Comparison of ENCODE assay signal across 27 cellular contexts in genomic region chr9:82376677-82377232, GRCh38.
DNase-seq lines count a peak whose midpoint lies in the region; ATAC-seq, FAIRE-seq and TF ChIP-seq lines count a peak whose summit lies in the region.
"Had no signal": no experiment of that assay in that cellular context is flagged by ENCODE, and none has a peak within 500 bp of the region (broad histone marks: within the 10 kb centered on the region; RNA-seq: fewer than 3 reads in every experiment).

No MANE protein-coding gene starts in this region.

- in situ Hi-C loops in HepG2 (cut with HindIII; ENCODE audit: extremely low pct_ligation_motif_present, low pct_unique_long_range_greater_than_20kb), result no loop called here
- in situ Hi-C loops in KBM-7 (cut with MboI; ENCODE audit: low pct_unique_long_range_greater_than_20kb, low sequenced_read_pairs), result no loop called here

- H3K79me2 ChIP-seq in HepG2 (ENCODE audit: insufficient read depth, low read length) (no peaks in the 10 kb centered on the region), smooth muscle cell (ENCODE audit: low read depth) (no peaks in the 10 kb centered on the region)

- H2AFZ ChIP-seq in HepG2 (ENCODE audit: low read length) (no peak overlapping the region), smooth muscle cell (ENCODE audit: low read depth) (no peak overlapping the region)

- BruUV-seq in HepG2 (replicated peaks; lab: Mats Ljungman, UMichigan), result no TSS peak

- no peaks in the 10 kb centered on the region for H3K36me3 ChIP-seq in kidney (ENCODE audit: control insufficient read depth in 1 of 2, insufficient read depth in 2 of 2, low read length in 2 of 2)
- no peaks in the 10 kb centered on the region for H3K36me3 ChIP-seq in HepG2 (replicated peaks in 1 of 2; ENCODE audit: control insufficient read depth in 1 of 2, insufficient read depth in 2 of 2, low read length in 2 of 2)
- no peaks in the 10 kb centered on the region for H3K36me3 ChIP-seq in right lobe of liver
- no peaks in the 10 kb centered on the region for H3K36me3 ChIP-seq in smooth muscle cell (ENCODE audit: low read depth)
- H3K36me3 ChIP-seq: BE2C, BLaER1 had no signal

- no peaks in the 10 kb centered on the region for H3F3A ChIP-seq in smooth muscle cell (ENCODE audit: low read depth)

- WGBS in HepG2 (ENCODE audit: low lambda C conversion rate), result 21% methylated on average over 4 of the region's 4 CpGs
- 10% methylated on average over 2 of the region's 4 CpGs for WGBS in right lobe of liver (ENCODE audit: insufficient coverage, low coverage, low lambda C conversion rate, missing lambda C conversion rate)
- 88% methylated on average over 4 of the region's 4 CpGs for WGBS in smooth muscle cell (ENCODE audit: low lambda C conversion rate)

- H3K9me3 ChIP-seq in kidney (ENCODE audit: control insufficient read depth in 1 of 2, low read length in 2 of 2), result no peaks in the 10 kb centered on the region
- H3K9me3 ChIP-seq in HepG2 (ENCODE audit: low read length), result no peaks in the 10 kb centered on the region
- H3K9me3 ChIP-seq in right lobe of liver, result no peaks in the 10 kb centered on the region
- H3K9me3 ChIP-seq in smooth muscle cell (replicated peaks; ENCODE audit: low read depth), result no peaks in the 10 kb centered on the region
- H3K9me3 ChIP-seq: BE2C, BLaER1 had no signal

- CTCF ChIA-PET in HepG2 (lab: Yijun Ruan, JAX; ENCODE audit: low intra/inter-chr PET ratio, low total read pairs), result no interaction called here

- no peak overlapping the region for H3K4me2 ChIP-seq in HepG2 (ENCODE audit: low read depth, low read length)
- H3K4me2 ChIP-seq in smooth muscle cell, result no peak overlapping the region
- H3K4me2 ChIP-seq: BLaER1 had no signal

- no peak for TF ChIP-seq RAD21 in HepG2 (CRISPR knock-in tag; IDR thresholded peaks at IDR 0.05)

- ATAC-seq in HepG2, result no peak
- ATAC-seq in right lobe of liver, result peak in 3 of 4 donors; percentile 60 to 83 (median 63)
- ATAC-seq in GM21390 (IDR thresholded peaks at IDR 0.05; ENCODE audit: unreplicated experiment), result no peak
- no peak for ATAC-seq in HG02870 (IDR thresholded peaks at IDR 0.05; ENCODE audit: unreplicated experiment)
- ATAC-seq: GM12878 had no signal

- no peak for FAIRE-seq in kidney (lab: Jason Lieb, UNC)
- FAIRE-seq in HepG2 (lab: Jason Lieb, UNC), result no peak
- FAIRE-seq: A204.1, GM12878, GM12892, GM18507 had no signal

- H4K20me1 ChIP-seq in HepG2 (ENCODE audit: insufficient read depth, low read length) (no peaks in the 10 kb centered on the region), smooth muscle cell (ENCODE audit: low read depth) (no peaks in the 10 kb centered on the region)
- H4K20me1 ChIP-seq: BLaER1 had no signal

- peak; percentile 26 for DNase-seq in kidney
- no peak for DNase-seq in HepG2 (ENCODE audit: low spot score)
- DNase-seq in right lobe of liver, result peak in 1 of 3 donors; percentile 24
- DNase-seq in smooth muscle cell (lab: John Stamatoyannopoulos, UW; ENCODE audit: unreplicated experiment), result no peak
- no peak for DNase-seq in KBM-7
- DNase-seq: 8988T; ACHN; BE2C; C1 segment of cervical spinal cord; CD4-positive, alpha-beta memory T cell; CD4-positive, CD25-positive, alpha-beta regulatory T cell; CD8-positive, alpha-beta memory T cell; COR-L47; DMS 273 treated with DMSO at 0.1 percent for 48 hours; DMS153; DMS53; DMS79; DND-41; EL; GDM1 had no signal

- H3K9ac ChIP-seq in kidney (ENCODE audit: low read length in 2 of 2) (no peak overlapping the region), HepG2 (ENCODE audit: insufficient read depth, low read depth, low read length) (no peak overlapping the region), smooth muscle cell (ENCODE audit: low read depth) (no peak overlapping the region)
- H3K9ac ChIP-seq: BLaER1 had no signal

- H3K27me3 ChIP-seq in HepG2 (ENCODE audit: control insufficient read depth in 1 of 2, insufficient read depth in 2 of 2, low read length in 2 of 2) (no peaks in the 10 kb centered on the region), right lobe of liver (no peaks in the 10 kb centered on the region), smooth muscle cell (ENCODE audit: low read depth) (no peaks in the 10 kb centered on the region)
- H3K27me3 ChIP-seq: BE2C, BLaER1 had no signal

- H3K27ac ChIP-seq in kidney (ENCODE audit: low read depth in 2 of 2, low read length in 2 of 2) (no peak overlapping the region), HepG2 (ENCODE audit: extremely low read length, insufficient read depth, low read length) (no peak overlapping the region), right lobe of liver (no peak overlapping the region), smooth muscle cell (ENCODE audit: low read depth) (no peak overlapping the region)
- H3K27ac ChIP-seq: BLaER1 had no signal

- TF ChIP-seq EP300 in HepG2 (IDR thresholded peaks at IDR 0.05; ENCODE audit: low read depth in 2 of 2, low read length in 2 of 2) (no peak), HepG2 (CRISPR knock-in tag; IDR thresholded peaks at IDR 0.05; ENCODE audit: borderline replicate concordance) (no peak)

- TF ChIP-seq CTCF in kidney (IDR thresholded peaks at IDR 0.05; ENCODE audit: borderline replicate concordance, extremely low read depth, insufficient read depth) (no peak), HepG2 (CRISPR knock-in tag; IDR thresholded peaks at IDR 0.05) (no peak), right lobe of liver (IDR thresholded peaks at IDR 0.05) (no peak), smooth muscle cell (IDR thresholded peaks at IDR 0.05; ENCODE audit: borderline replicate concordance, insufficient read depth, poor library complexity, severe bottlenecking) (no peak)

- H3K4me1 ChIP-seq in kidney (ENCODE audit: control insufficient read depth in 1 of 2, insufficient read depth in 1 of 2, low read depth in 1 of 2, low read length in 2 of 2) (no peaks in the 10 kb centered on the region), HepG2 (ENCODE audit: insufficient read depth, low read length) (no peaks in the 10 kb centered on the region), right lobe of liver (no peaks in the 10 kb centered on the region), smooth muscle cell (ENCODE audit: low read depth) (no peaks in the 10 kb centered on the region)
- H3K4me1 ChIP-seq: BE2C, BLaER1 had no signal

- H3K4me3 ChIP-seq in kidney (ENCODE audit: low read length in 2 of 2) (no peak overlapping the region), HepG2 (replicated peaks in 1 of 3; ENCODE audit: insufficient read depth in 1 of 3, low read depth in 2 of 3, low read length in 3 of 3) (no peak overlapping the region), right lobe of liver (no peak overlapping the region), smooth muscle cell (no peak overlapping the region)
- H3K4me3 ChIP-seq: BLaER1, GM12878 had no signal

- TF ChIP-seq POLR2A in HepG2 (IDR thresholded peaks at IDR 0.05; ENCODE audit: insufficient read depth in 1 of 2, low read depth in 2 of 2, low read length in 2 of 2) (no peak), right lobe of liver (IDR thresholded peaks at IDR 0.05) (no peak)

- intact Hi-C loops in kidney (cut with DNase I), result no loop called here
- intact Hi-C loops in HepG2 (cut with micrococcal nuclease; ENCODE audit: unreplicated experiment), result no loop called here
- intact Hi-C loops in right lobe of liver (cut with DNase I), result no loop called here

- POLR2A ChIA-PET in HepG2 (lab: Yijun Ruan, JAX), result no interaction called here

TF ChIP-seq in HepG2, 621 proteins besides CTCF, POLR2A, EP300 and RAD21:
- TF ChIP-seq ZNF12 (CRISPR knock-in tag; IDR thresholded peaks at IDR 0.05), result peak; percentile 51; the same call in 1 of the 2 replicates
- no peak for TF ChIP-seq ZNF136 (CRISPR knock-in tag; IDR thresholded peaks at IDR 0.05; ENCODE audit: low read depth)
TF ChIP-seq in HepG2: peak in this region for 1.

Comparison
In these comparisons a context has a peak if more than half of its experiments do, and no peak if none do; other contexts are left out.
1. ATAC-seq: peak in right lobe of liver (3 of 4); none in HepG2 (single experiment), GM21390 (single experiment) and HG02870 (single experiment).